In genomic region chr2:212727751-212728150, GRCh38 we compare ENCODE assay signal across 12 cellular contexts.
A peak's percentile ranks its signal among the peaks of the same experiment; 100 is the strongest.
DNase-seq lines count a peak whose midpoint lies in the region; ATAC-seq and TF ChIP-seq lines count a peak whose summit lies in the region.
"Had no signal": no experiment of that assay in that cellular context is flagged by ENCODE, and none has a peak within 500 bp of the region (broad histone marks: within the 10 kb centered on the region; RNA-seq: fewer than 3 reads in every experiment).

No MANE protein-coding gene starts in this region.

- H3K9me3 Mint-ChIP-seq in activated CD8-positive, alpha-beta T cell treated with anti-CD3 and anti-CD28 coated beads for 36 hours = peaks cover 4% of the 10 kb centered on the region
- H3K9me3 Mint-ChIP-seq in activated CD8-positive, alpha-beta T cell treated with anti-CD3 and anti-CD28 coated beads, Interleukin-2, amount 10 ng/mL, durations not matched to agents 7 days and 5 days (ENCODE audit: insufficient read depth) = no peaks in the 10 kb centered on the region

- CTCF ChIA-PET in activated CD8-positive, alpha-beta T cell treated with anti-CD3 and anti-CD28 coated beads for 36 hours (lab: Charles Lee) = no interaction called here
- CTCF ChIA-PET in activated CD8-positive, alpha-beta T cell treated with anti-CD3 and anti-CD28 coated beads, Interleukin-2, amount 10 ng/mL, durations not matched to agents 7 days and 5 days (lab: Charles Lee) = interaction anchor here (1.5 kb wide), 1 partner anchor 426 kb away, joined by 5 read pairs; no protein-coding TSS in a partner anchor

- H3K27ac Mint-ChIP-seq in activated CD8-positive, alpha-beta T cell treated with anti-CD3 and anti-CD28 coated beads for 36 hours = peak overlapping the region; percentile 84
- no peak overlapping the region for H3K27ac Mint-ChIP-seq in activated CD8-positive, alpha-beta T cell treated with anti-CD3 and anti-CD28 coated beads, Interleukin-2, amount 10 ng/mL, durations not matched to agents 7 days and 5 days

- DNase-seq in activated CD8-positive, alpha-beta T cell treated with anti-CD3 and anti-CD28 coated beads for 36 hours = peak; percentile 50
- no peak for DNase-seq in activated CD8-positive, alpha-beta T cell treated with anti-CD3 and anti-CD28 coated beads, Interleukin-2, amount 10 ng/mL, durations not matched to agents 7 days and 5 days
- peak; percentile 65 for DNase-seq in renal cortical epithelial cell (ENCODE audit: low read depth)
- DNase-seq in dedifferentiated amniotic fluid mesenchymal stem cell (ENCODE audit: extremely low spot score) = no peak
- DNase-seq in GM19240 (ENCODE audit: insufficient read length, low spot score) = no peak
- no peak for DNase-seq in retina
- DNase-seq: activated CD8-positive, alpha-beta memory T cell treated with anti-CD3 and anti-CD28 coated beads for 24 hours; gastrocnemius medialis; mucosa of descending colon; NCI-H2029 treated with DMSO at 0.1 percent for 48 hours had no signal

- intact Hi-C loops in activated CD8-positive, alpha-beta T cell treated with anti-CD3 and anti-CD28 coated beads for 36 hours (cut with micrococcal nuclease) = no loop called here

- TF ChIP-seq CTCF in activated CD8-positive, alpha-beta T cell treated with anti-CD3 and anti-CD28 coated beads for 36 hours (IDR thresholded peaks at IDR 0.05) = no peak

- peak; percentile 85 for ATAC-seq in activated CD8-positive, alpha-beta T cell treated with anti-CD3 and anti-CD28 coated beads for 36 hours
- ATAC-seq in activated CD8-positive, alpha-beta T cell treated with anti-CD3 and anti-CD28 coated beads, Interleukin-2, amount 10 ng/mL, durations not matched to agents 7 days and 5 days = no peak
- ATAC-seq in GM21786 (IDR thresholded peaks at IDR 0.05; ENCODE audit: unreplicated experiment) (peak; percentile 55), HG03439 (IDR thresholded peaks at IDR 0.05; ENCODE audit: unreplicated experiment) (peak; percentile 69)
- ATAC-seq: gastrocnemius medialis, mucosa of descending colon had no signal

- H3K4me3 Mint-ChIP-seq in activated CD8-positive, alpha-beta T cell treated with anti-CD3 and anti-CD28 coated beads for 36 hours = no peak overlapping the region
- H3K4me3 Mint-ChIP-seq in activated CD8-positive, alpha-beta T cell treated with anti-CD3 and anti-CD28 coated beads, Interleukin-2, amount 10 ng/mL, durations not matched to agents 7 days and 5 days = no peak overlapping the region

- peaks cover 40% of the 10 kb centered on the region for H3K4me1 Mint-ChIP-seq in activated CD8-positive, alpha-beta T cell treated with anti-CD3 and anti-CD28 coated beads for 36 hours (ENCODE audit: low read depth)
- H3K4me1 Mint-ChIP-seq in activated CD8-positive, alpha-beta T cell treated with anti-CD3 and anti-CD28 coated beads, Interleukin-2, amount 10 ng/mL, durations not matched to agents 7 days and 5 days (ENCODE audit: low read depth) = peaks cover 11% of the 10 kb centered on the region

- POLR2A ChIA-PET in activated CD8-positive, alpha-beta T cell treated with anti-CD3 and anti-CD28 coated beads for 36 hours (lab: Charles Lee) = no interaction called here
- POLR2A ChIA-PET in activated CD8-positive, alpha-beta T cell treated with anti-CD3 and anti-CD28 coated beads, Interleukin-2, amount 10 ng/mL, durations not matched to agents 7 days and 5 days (lab: Charles Lee) = no interaction called here

- H3K27me3 Mint-ChIP-seq in activated CD8-positive, alpha-beta T cell treated with anti-CD3 and anti-CD28 coated beads for 36 hours = no peaks in the 10 kb centered on the region
- no peaks in the 10 kb centered on the region for H3K27me3 Mint-ChIP-seq in activated CD8-positive, alpha-beta T cell treated with anti-CD3 and anti-CD28 coated beads, Interleukin-2, amount 10 ng/mL, durations not matched to agents 7 days and 5 days (ENCODE audit: low read depth)

- peaks cover 5% of the 10 kb centered on the region for H3K36me3 Mint-ChIP-seq in activated CD8-positive, alpha-beta T cell treated with anti-CD3 and anti-CD28 coated beads for 36 hours (ENCODE audit: low read depth)
- peaks cover 2% of the 10 kb centered on the region for H3K36me3 Mint-ChIP-seq in activated CD8-positive, alpha-beta T cell treated with anti-CD3 and anti-CD28 coated beads, Interleukin-2, amount 10 ng/mL, durations not matched to agents 7 days and 5 days (ENCODE audit: low read depth)

Comparison
In these comparisons a context has a peak if more than half of its experiments do, and no peak if none do; other contexts are left out.
1. DNase-seq: peak in activated CD8-positive, alpha-beta T cell treated with anti-CD3 and anti-CD28 coated beads for 36 hours (single experiment) and renal cortical epithelial cell (single experiment); none in activated CD8-positive, alpha-beta T cell treated with anti-CD3 and anti-CD28 coated beads, Interleukin-2, amount 10 ng/mL, durations not matched to agents 7 days and 5 days (single experiment), dedifferentiated amniotic fluid mesenchymal stem cell (single experiment), GM19240 (single experiment) and retina (single experiment).